Comparison of ENCODE assay signal across 8 cellular contexts in the genomic region with DNA sequence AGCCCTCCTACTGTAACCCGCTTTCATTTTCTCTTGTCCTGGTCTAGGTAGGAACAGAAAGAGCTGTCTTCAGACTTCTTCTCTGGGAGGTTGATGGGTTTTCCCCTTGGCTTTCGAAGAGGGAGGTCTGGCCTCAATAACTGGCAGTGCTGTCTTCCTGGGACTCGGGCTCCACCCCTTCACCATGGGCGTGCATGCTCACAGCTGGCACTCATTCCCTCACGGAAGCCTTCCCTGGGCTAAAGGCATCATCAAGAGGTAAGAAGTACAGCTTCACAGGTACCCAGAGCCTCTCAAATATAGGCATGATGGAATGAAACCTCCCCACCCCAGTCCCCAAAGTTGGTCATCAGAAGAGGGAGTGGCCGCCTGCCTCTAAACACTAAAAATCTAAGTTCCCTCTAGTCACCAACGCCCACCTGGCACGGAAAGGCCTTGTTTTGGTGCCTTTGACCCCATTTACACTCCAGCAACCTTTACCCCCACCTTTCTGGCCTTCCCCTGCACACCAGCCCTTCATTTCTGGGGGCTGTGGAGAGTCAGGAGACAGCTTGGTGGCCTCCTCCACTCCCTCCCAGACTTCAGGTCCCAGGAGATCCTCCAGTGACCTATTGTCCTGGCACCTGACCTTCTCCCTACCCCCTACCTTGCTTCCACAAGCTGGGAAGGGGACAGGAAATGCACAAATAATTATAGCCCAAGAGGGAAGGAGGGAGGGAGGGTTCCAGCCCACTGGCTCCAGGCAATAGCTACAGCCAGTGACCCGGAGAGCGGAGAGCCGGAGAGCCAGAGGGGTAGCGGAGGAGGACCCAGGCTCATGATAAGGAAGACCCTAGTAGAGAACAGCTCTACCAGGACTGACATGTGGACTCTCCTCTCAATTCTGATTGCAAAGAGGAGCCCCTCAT. TPM values are rescaled to one million over a fixed set of nuclear protein-coding genes. Genes with fewer than 3 reads are reported as not detected.
DNase-seq lines count a peak whose midpoint lies in the region; ATAC-seq and TF ChIP-seq lines count a peak whose summit lies in the region.

No MANE protein-coding gene starts in this region.

- DNase-seq in natural killer cell treated with Interleukin-12 subunit alpha and Interleukin-12 subunit beta and Interleukin-15 and Interleukin-18, amount 100 ng/mL, for 72 hours (ENCODE audit: low spot score) = no peak
- DNase-seq in natural killer cell (no peak), nephron progenitor cell (peak; percentile 49), COLO829 (ENCODE audit: low spot score) (no peak), GF-D8 (lab: John Stamatoyannopoulos, UW) (no peak)
- DNase-seq in activated T-helper 1 cell treated with anti-CD3 and anti-CD28 coated beads, Interleukin-12 subunit alpha, Interleukin-12 subunit beta, Interleukin-2, Interleukin-4 antibody, amounts not matched to agents 30 ng/mL and 10 ng/mL and 1 ng/mL, durations not matched to agents 14 hours and 24 hours and 36 hours (ENCODE audit: low spot score) = peak; percentile 20
- DNase-seq in activated CD4-positive, CD25-positive, alpha-beta regulatory T cell treated with anti-CD3 and anti-CD28 coated beads, Interleukin-2, amount 50 U/mL, for 72 hours = no peak

- H3K4me1 Mint-ChIP-seq in natural killer cell treated with Interleukin-12 subunit alpha and Interleukin-12 subunit beta and Interleukin-15 and Interleukin-18, amount 100 ng/mL, for 72 hours (ENCODE audit: low read depth in 2 of 2) = peaks cover 15 to 16% of the 10 kb centered on the region in 2 donors
- H3K4me1 Mint-ChIP-seq in natural killer cell (peaks cover 6 to 21% of the 10 kb centered on the region in 2 donors), nephron progenitor cell (peaks cover 79% of the 10 kb centered on the region)
- peaks cover 60% of the 10 kb centered on the region for H3K4me1 Mint-ChIP-seq in activated T-helper 1 cell treated with anti-CD3 and anti-CD28 coated beads, Interleukin-12 subunit alpha, Interleukin-12 subunit beta, Interleukin-2, Interleukin-4 antibody, amounts not matched to agents 30 ng/mL and 10 ng/mL and 1 ng/mL, durations not matched to agents 14 hours and 24 hours and 36 hours (ENCODE audit: low read depth)

- no peak for ATAC-seq in natural killer cell treated with Interleukin-12 subunit alpha and Interleukin-12 subunit beta and Interleukin-15 and Interleukin-18, amount 100 ng/mL, for 72 hours
- ATAC-seq in natural killer cell = no peak
- ATAC-seq in HG02970 (IDR thresholded peaks at IDR 0.05; ENCODE audit: low FRiP score, unreplicated experiment) = peak; percentile 45

- no peaks in the 10 kb centered on the region for H3K9me3 Mint-ChIP-seq in natural killer cell treated with Interleukin-12 subunit alpha and Interleukin-12 subunit beta and Interleukin-15 and Interleukin-18, amount 100 ng/mL, for 72 hours
- H3K9me3 Mint-ChIP-seq in natural killer cell = no peaks in the 10 kb centered on the region
- H3K9me3 Mint-ChIP-seq in activated T-helper 1 cell treated with anti-CD3 and anti-CD28 coated beads, Interleukin-12 subunit alpha, Interleukin-12 subunit beta, Interleukin-2, Interleukin-4 antibody, amounts not matched to agents 30 ng/mL and 10 ng/mL and 1 ng/mL, durations not matched to agents 14 hours and 24 hours and 36 hours = no peaks in the 10 kb centered on the region
- H3K9me3 Mint-ChIP-seq in nephron progenitor cell = no peaks in the 10 kb centered on the region

- H3K27ac Mint-ChIP-seq in natural killer cell treated with Interleukin-12 subunit alpha and Interleukin-12 subunit beta and Interleukin-15 and Interleukin-18, amount 100 ng/mL, for 72 hours = peak overlapping the region in 1 of 2 donors; percentile 3
- H3K27ac Mint-ChIP-seq in natural killer cell (no peak overlapping the region), nephron progenitor cell (peak overlapping the region; percentile 92)
- peak overlapping the region; percentile 42 for H3K27ac Mint-ChIP-seq in activated T-helper 1 cell treated with anti-CD3 and anti-CD28 coated beads, Interleukin-12 subunit alpha, Interleukin-12 subunit beta, Interleukin-2, Interleukin-4 antibody, amounts not matched to agents 30 ng/mL and 10 ng/mL and 1 ng/mL, durations not matched to agents 14 hours and 24 hours and 36 hours

- H3K4me3 Mint-ChIP-seq in natural killer cell treated with Interleukin-12 subunit alpha and Interleukin-12 subunit beta and Interleukin-15 and Interleukin-18, amount 100 ng/mL, for 72 hours = peak overlapping the region; percentile 28
- H3K4me3 Mint-ChIP-seq in natural killer cell (no peak overlapping the region), nephron progenitor cell (peak overlapping the region; percentile 67)
- H3K4me3 Mint-ChIP-seq in activated T-helper 1 cell treated with anti-CD3 and anti-CD28 coated beads, Interleukin-12 subunit alpha, Interleukin-12 subunit beta, Interleukin-2, Interleukin-4 antibody, amounts not matched to agents 30 ng/mL and 10 ng/mL and 1 ng/mL, durations not matched to agents 14 hours and 24 hours and 36 hours = peak overlapping the region; percentile 12

- peaks cover 0 to 2% of the 10 kb centered on the region in 2 donors for H3K27me3 Mint-ChIP-seq in natural killer cell treated with Interleukin-12 subunit alpha and Interleukin-12 subunit beta and Interleukin-15 and Interleukin-18, amount 100 ng/mL, for 72 hours
- peaks cover 4 to 8% of the 10 kb centered on the region in 2 donors for H3K27me3 Mint-ChIP-seq in natural killer cell (ENCODE audit: low read depth in 2 of 2)
- peaks cover 4% of the 10 kb centered on the region for H3K27me3 Mint-ChIP-seq in activated T-helper 1 cell treated with anti-CD3 and anti-CD28 coated beads, Interleukin-12 subunit alpha, Interleukin-12 subunit beta, Interleukin-2, Interleukin-4 antibody, amounts not matched to agents 30 ng/mL and 10 ng/mL and 1 ng/mL, durations not matched to agents 14 hours and 24 hours and 36 hours (ENCODE audit: insufficient read depth)
- peaks cover 7% of the 10 kb centered on the region for H3K27me3 Mint-ChIP-seq in nephron progenitor cell (ENCODE audit: low read depth, poor library complexity)

- no peaks in the 10 kb centered on the region for H3K36me3 Mint-ChIP-seq in natural killer cell treated with Interleukin-12 subunit alpha and Interleukin-12 subunit beta and Interleukin-15 and Interleukin-18, amount 100 ng/mL, for 72 hours
- no peaks in the 10 kb centered on the region for H3K36me3 Mint-ChIP-seq in natural killer cell
- H3K36me3 Mint-ChIP-seq in activated T-helper 1 cell treated with anti-CD3 and anti-CD28 coated beads, Interleukin-12 subunit alpha, Interleukin-12 subunit beta, Interleukin-2, Interleukin-4 antibody, amounts not matched to agents 30 ng/mL and 10 ng/mL and 1 ng/mL, durations not matched to agents 14 hours and 24 hours and 36 hours (ENCODE audit: low read depth) = no peaks in the 10 kb centered on the region
- no peaks in the 10 kb centered on the region for H3K36me3 Mint-ChIP-seq in nephron progenitor cell (ENCODE audit: low read depth)

- TF ChIP-seq CTCF in natural killer cell (IDR thresholded peaks at IDR 0.05) (no peak), nephron progenitor cell (IDR thresholded peaks at IDR 0.05) (no peak)

- intact Hi-C loops in natural killer cell (cut with micrococcal nuclease) = no loop called here
- intact Hi-C loops in activated T-helper 1 cell treated with anti-CD3 and anti-CD28 coated beads, Interleukin-12 subunit alpha, Interleukin-12 subunit beta, Interleukin-2, Interleukin-4 antibody, amounts not matched to agents 30 ng/mL and 10 ng/mL and 1 ng/mL, durations not matched to agents 14 hours and 24 hours and 36 hours (cut with micrococcal nuclease) = loop anchor here (5.0 to 10.0 kb wide), 2 partner anchors 104 to 721 kb away; no protein-coding TSS in a partner anchor

RNA-seq across cellular contexts. Expression of a gene that starts 2.8 kb away (rescaled TPM):
- total RNA-seq in natural killer cell treated with Interleukin-12 subunit alpha and Interleukin-12 subunit beta and Interleukin-15 and Interleukin-18, amount 100 ng/mL, for 72 hours = under 1 TPM; 0.19 to 0.25 TPM
- total RNA-seq in natural killer cell = under 1 TPM; 0.23 to 0.73 (median 0.49) TPM
- total RNA-seq in activated T-helper 1 cell treated with anti-CD3 and anti-CD28 coated beads, Interleukin-12 subunit alpha, Interleukin-12 subunit beta, Interleukin-2, Interleukin-4 antibody, amounts not matched to agents 30 ng/mL and 10 ng/mL and 1 ng/mL, durations not matched to agents 14 hours and 24 hours and 36 hours = 4.7 and 6.5 TPM in 2 replicates

RNA-seq across cellular contexts. Expression of a gene that starts 17.1 kb away (rescaled TPM):
- total RNA-seq in natural killer cell treated with Interleukin-12 subunit alpha and Interleukin-12 subunit beta and Interleukin-15 and Interleukin-18, amount 100 ng/mL, for 72 hours = 1 to 10 TPM; 5.1 to 9.8 TPM
- total RNA-seq in natural killer cell = 1 to 10 TPM; 2.0 to 4.4 (median 3.4) TPM
- 12.7 TPM in 2 replicates for total RNA-seq in activated T-helper 1 cell treated with anti-CD3 and anti-CD28 coated beads, Interleukin-12 subunit alpha, Interleukin-12 subunit beta, Interleukin-2, Interleukin-4 antibody, amounts not matched to agents 30 ng/mL and 10 ng/mL and 1 ng/mL, durations not matched to agents 14 hours and 24 hours and 36 hours

RNA-seq across cellular contexts. Expression of a gene that starts 30.6 kb away (rescaled TPM):
- not detected for total RNA-seq in natural killer cell treated with Interleukin-12 subunit alpha and Interleukin-12 subunit beta and Interleukin-15 and Interleukin-18, amount 100 ng/mL, for 72 hours
- under 1 TPM; 0.20 to 0.41 (median 0.24) TPM for total RNA-seq in natural killer cell
- total RNA-seq in activated T-helper 1 cell treated with anti-CD3 and anti-CD28 coated beads, Interleukin-12 subunit alpha, Interleukin-12 subunit beta, Interleukin-2, Interleukin-4 antibody, amounts not matched to agents 30 ng/mL and 10 ng/mL and 1 ng/mL, durations not matched to agents 14 hours and 24 hours and 36 hours = not detected in 2 replicates

RNA-seq across cellular contexts. Expression of a gene that starts 50.1 kb away (rescaled TPM):
- total RNA-seq in natural killer cell treated with Interleukin-12 subunit alpha and Interleukin-12 subunit beta and Interleukin-15 and Interleukin-18, amount 100 ng/mL, for 72 hours = 10 to 100 TPM; 26.3 to 33.8 TPM
- total RNA-seq in natural killer cell = 10 to 100 TPM; 22.8 to 35.8 (median 24.8) TPM
- 61.2 and 64.9 TPM in 2 replicates for total RNA-seq in activated T-helper 1 cell treated with anti-CD3 and anti-CD28 coated beads, Interleukin-12 subunit alpha, Interleukin-12 subunit beta, Interleukin-2, Interleukin-4 antibody, amounts not matched to agents 30 ng/mL and 10 ng/mL and 1 ng/mL, durations not matched to agents 14 hours and 24 hours and 36 hours

Comparison
In these comparisons a context has a peak if more than half of its experiments do, and no peak if none do; other contexts are left out.
1. DNase-seq: peak in activated T-helper 1 cell treated with anti-CD3 and anti-CD28 coated beads, Interleukin-12 subunit alpha, Interleukin-12 subunit beta, Interleukin-2, Interleukin-4 antibody, amounts not matched to agents 30 ng/mL and 10 ng/mL and 1 ng/mL, durations not matched to agents 14 hours and 24 hours and 36 hours (single experiment) and nephron progenitor cell (single experiment); none in natural killer cell treated with Interleukin-12 subunit alpha and Interleukin-12 subunit beta and Interleukin-15 and Interleukin-18, amount 100 ng/mL, for 72 hours (single experiment), natural killer cell (single experiment), COLO829 (single experiment), GF-D8 (single experiment) and activated CD4-positive, CD25-positive, alpha-beta regulatory T cell treated with anti-CD3 and anti-CD28 coated beads, Interleukin-2, amount 50 U/mL, for 72 hours (single experiment).
2. H3K27ac Mint-ChIP-seq: peak in activated T-helper 1 cell treated with anti-CD3 and anti-CD28 coated beads, Interleukin-12 subunit alpha, Interleukin-12 subunit beta, Interleukin-2, Interleukin-4 antibody, amounts not matched to agents 30 ng/mL and 10 ng/mL and 1 ng/mL, durations not matched to agents 14 hours and 24 hours and 36 hours (single experiment) and nephron progenitor cell (single experiment); none in natural killer cell (0 of 2).